12 cellular contexts compared by ENCODE assay signal in genomic region chr1:226778657-226779058, GRCh38. TPM values are rescaled to one million over a fixed set of nuclear protein-coding genes. Genes with fewer than 3 reads are reported as not detected.
DNase-seq lines count a peak whose midpoint lies in the region; ATAC-seq and TF ChIP-seq lines count a peak whose summit lies in the region.
"Had no signal": no experiment of that assay in that cellular context is flagged by ENCODE, and none has a peak within 500 bp of the region (broad histone marks: within the 10 kb centered on the region; RNA-seq: fewer than 3 reads in every experiment).

No MANE protein-coding gene starts in this region.

- BruUV-seq in Panc1 (replicated peaks; lab: Mats Ljungman, UMichigan): no TSS peak

- no peak overlapping the region for H2BK12ac ChIP-seq in neuronal stem cell (ENCODE audit: low read length)

- peak; percentile 97 for ATAC-seq in Panc1
- ATAC-seq in GM19395 (IDR thresholded peaks at IDR 0.05; ENCODE audit: unreplicated experiment): no peak

- H3K27ac ChIP-seq in Panc1 (ENCODE audit: low read length) (no peak overlapping the region), neuronal stem cell (replicated peaks; ENCODE audit: low read length) (no peak overlapping the region)
- H3K27ac ChIP-seq: BLaER1 had no signal

- no peak overlapping the region for H4K91ac ChIP-seq in neuronal stem cell (ENCODE audit: low read depth, low read length, poor library complexity)

- H3K4me1 ChIP-seq in Panc1 (ENCODE audit: control insufficient read depth, insufficient read depth, low read length) (peaks cover 9% of the 10 kb centered on the region; the same call in 1 of the 2 replicates), neuronal stem cell (ENCODE audit: control insufficient read depth in 2 of 2, insufficient read depth in 1 of 2, low read depth in 1 of 2, low read length in 2 of 2) (peaks cover 0 to 2% of the 10 kb centered on the region in 2 donors)
- H3K4me1 ChIP-seq: BLaER1 had no signal

- in situ Hi-C loops in Panc1 (cut with HindIII; ENCODE audit: low pct_unique_long_range_greater_than_20kb, low sequenced_read_pairs): no loop called here

- no peak overlapping the region for H3K4ac ChIP-seq in neuronal stem cell (ENCODE audit: low read length)

- POLR2A ChIA-PET in Panc1 (lab: Charles Lee): no interaction called here

- H3K18ac ChIP-seq in neuronal stem cell (ENCODE audit: low read length): peak overlapping the region; percentile 76

- no peaks in the 10 kb centered on the region for H3K9me3 ChIP-seq in Panc1 (ENCODE audit: control insufficient read depth, insufficient read depth, low read depth, low read length)
- no peaks in the 10 kb centered on the region for H3K9me3 ChIP-seq in neuronal stem cell (replicated peaks in 1 of 2; ENCODE audit: control insufficient read depth in 2 of 2, insufficient read depth in 1 of 2, low read depth in 1 of 2, low read length in 2 of 2)

- no peak overlapping the region for H3K4me3 ChIP-seq in Panc1 (ENCODE audit: low read depth in 2 of 2, low read length in 2 of 2)
- no peak overlapping the region for H3K4me3 ChIP-seq in epithelial cell of proximal tubule (ENCODE audit: low read depth, low read length)
- no peak overlapping the region for H3K4me3 ChIP-seq in neuronal stem cell (ENCODE audit: low read length in 2 of 2)
- H3K4me3 ChIP-seq: BLaER1 had no signal

- no CpG with 5 or more reads among the region's 5 CpGs for WGBS in neuronal stem cell (ENCODE audit: extremely low coverage in 2 of 2, insufficient read length in 2 of 2, insufficient replicate concordance in 1 of 2), 2 donors

- H2BK120ac ChIP-seq in neuronal stem cell (ENCODE audit: low read depth, low read length): no peak overlapping the region

- H2AFZ ChIP-seq in neuronal stem cell (ENCODE audit: low read length): peak overlapping the region; percentile 28

- no peak overlapping the region for H3K14ac ChIP-seq in neuronal stem cell (ENCODE audit: low read length)

- no peak overlapping the region for H3K23ac ChIP-seq in neuronal stem cell (ENCODE audit: low read depth, low read length, poor library complexity)

- no peak overlapping the region for H2BK15ac ChIP-seq in neuronal stem cell (ENCODE audit: low read length)

- no peak overlapping the region for H2AK5ac ChIP-seq in neuronal stem cell (ENCODE audit: low read depth, low read length)

- no peaks in the 10 kb centered on the region for H3K27me3 ChIP-seq in Panc1 (ENCODE audit: control insufficient read depth, insufficient read depth, low read length)
- H3K27me3 ChIP-seq in neuronal stem cell (ENCODE audit: control insufficient read depth in 3 of 3, insufficient read depth in 3 of 3, low read depth in 1 of 3, low read length in 3 of 3): peaks cover 0 to 18% (median 0%) of the 10 kb centered on the region in 3 experiments
- H3K27me3 ChIP-seq: BLaER1 had no signal

- intact Hi-C loops in Panc1 (cut with micrococcal nuclease; ENCODE audit: unreplicated experiment): no loop called here

- CTCF ChIA-PET in Panc1 (lab: Charles Lee): interaction anchor here (0.6 kb wide), 1 partner anchor 646 kb away, joined by 3 read pairs; no protein-coding TSS in a partner anchor

- H4K8ac ChIP-seq in neuronal stem cell (ENCODE audit: low read depth, low read length): no peak overlapping the region

- no peak overlapping the region for H2BK5ac ChIP-seq in neuronal stem cell (ENCODE audit: low read length)

- H3K36me3 ChIP-seq in Panc1 (ENCODE audit: control insufficient read depth, insufficient read depth, low read length) (no peaks in the 10 kb centered on the region), neuronal stem cell (replicated peaks in 1 of 2; ENCODE audit: control insufficient read depth in 2 of 2, insufficient read depth in 2 of 2, low read length in 2 of 2) (no peaks in the 10 kb centered on the region)
- H3K36me3 ChIP-seq: BLaER1 had no signal

- no peak overlapping the region for H3K9ac ChIP-seq in neuronal stem cell (ENCODE audit: low read depth, low read length, poor library complexity)
- H3K9ac ChIP-seq: BLaER1 had no signal

- TF ChIP-seq CTCF in Panc1 (IDR thresholded peaks at IDR 0.05): no peak
- TF ChIP-seq CTCF in epithelial cell of proximal tubule (conservative IDR thresholded peaks at IDR 0.05; ENCODE audit: low read depth, low read length): no peak
- no peak for TF ChIP-seq CTCF in GM10266 (IDR thresholded peaks at IDR 0.05; ENCODE audit: control insufficient read depth, insufficient read depth, low read depth, missing control alignments)

- DNase-seq in AG08396 (ENCODE audit: low spot score): peak; percentile 64
- peak; percentile 73 for DNase-seq in Panc1 (ENCODE audit: low read depth, low spot score)
- peak; percentile 91 for DNase-seq in epithelial cell of proximal tubule (ENCODE audit: low read depth)
- DNase-seq in neuronal stem cell (ENCODE audit: low spot score): no peak
- no peak for DNase-seq in activated CD8-positive, alpha-beta memory T cell treated with anti-CD3 and anti-CD28 coated beads for 24 hours
- DNase-seq in NK-92 (lab: John Stamatoyannopoulos, UW; ENCODE audit: unreplicated experiment): no peak
- DNase-seq in GM10266 (ENCODE audit: extremely low spot score): no peak
- DNase-seq: activated T-cell treated with anti-CD3 and anti-CD28 coated beads for 4 hours; NCI-H1048; stimulated activated CD8-positive, alpha-beta memory T cell treated with anti-CD3 and anti-CD28 coated beads, Interleukin-4, amount 100 ng/mL, for 48 hours had no signal

- no peak overlapping the region for H3K4me2 ChIP-seq in neuronal stem cell (ENCODE audit: insufficient read depth, low read length, poor library complexity, severe bottlenecking)
- H3K4me2 ChIP-seq: BLaER1 had no signal

- H3K79me1 ChIP-seq in neuronal stem cell (ENCODE audit: low read depth, low read length): no peaks in the 10 kb centered on the region

RNA-seq across cellular contexts. Expression of gene ITPKB, which starts 39.6 kb away (rescaled TPM):
- total RNA-seq in Panc1 (2021; ENCODE audit: unreplicated experiment) (10.9 TPM), epithelial cell of proximal tubule (4.6 and 5.1 TPM in 2 replicates)
- 7.9 TPM for polyA plus RNA-seq in Panc1 (2012; ENCODE audit: insufficient read length)
- polyA plus RNA-seq in neuronal stem cell (2013, experiment 1 of 2): 6.8 TPM
- 7.0 TPM for polyA plus RNA-seq in neuronal stem cell (2013, experiment 2 of 2)

Comparison
In these comparisons a context has a peak if more than half of its experiments do, and no peak if none do; other contexts are left out.
1. DNase-seq: peak in AG08396 (single experiment), Panc1 (single experiment) and epithelial cell of proximal tubule (single experiment); none in neuronal stem cell (single experiment), activated CD8-positive, alpha-beta memory T cell treated with anti-CD3 and anti-CD28 coated beads for 24 hours (single experiment), NK-92 (single experiment) and GM10266 (single experiment).